ENCODE assay signal across 14 cellular contexts in genomic region chrX:23292979-23293651, GRCh38. TPM values are rescaled to one million over a fixed set of nuclear protein-coding genes. Genes with fewer than 3 reads are reported as not detected.
DNase-seq lines count a peak whose midpoint lies in the region; ATAC-seq and TF ChIP-seq lines count a peak whose summit lies in the region.
"Had no signal": no experiment of that assay in that cellular context is flagged by ENCODE, and none has a peak within 500 bp of the region (broad histone marks: within the 10 kb centered on the region; RNA-seq: fewer than 3 reads in every experiment).

No MANE protein-coding gene starts in this region.

- H3K27ac ChIP-seq in dorsolateral prefrontal cortex (peak overlapping the region in 19 of 59 donors; percentile 5 to 71 (median 43)), neural progenitor cell (peak overlapping the region; percentile 64)
- H3K27ac ChIP-seq: esophagus muscularis mucosa, HL-60, suprapubic skin had no signal

- no peaks in the 10 kb centered on the region for H4K20me1 ChIP-seq in neural progenitor cell (ENCODE audit: low read depth)

- no peaks in the 10 kb centered on the region for H3K4me1 ChIP-seq in neural progenitor cell
- H3K4me1 ChIP-seq: suprapubic skin had no signal

- H3K36me3 ChIP-seq in neural progenitor cell, result no peaks in the 10 kb centered on the region
- H3K36me3 ChIP-seq: esophagus muscularis mucosa, suprapubic skin had no signal

- H3K27ac Mint-ChIP-seq in neural progenitor cell, result peak overlapping the region; percentile 98
- H3K27ac Mint-ChIP-seq in endothelial cell (ENCODE audit: unreplicated experiment), result no peak overlapping the region
- no peak overlapping the region for H3K27ac Mint-ChIP-seq in T-helper 17 cell

- intact Hi-C loops in dorsolateral prefrontal cortex (cut with DNase I), result no loop called here

- TF ChIP-seq CTCF in dorsolateral prefrontal cortex (IDR thresholded peaks at IDR 0.05 in 54 of 56, conservative IDR thresholded peaks at IDR 0.05 in 2 of 56; ENCODE audit: low read depth in 1 of 56, partially characterized antibody in 56 of 56) (no peak), neural progenitor cell (IDR thresholded peaks at IDR 0.05) (no peak), endothelial cell (IDR thresholded peaks at IDR 0.05; ENCODE audit: unreplicated experiment) (no peak)

- no peak overlapping the region for H3K4me3 ChIP-seq in dorsolateral prefrontal cortex
- H3K4me3 ChIP-seq in neural progenitor cell, result no peak overlapping the region
- H3K4me3 ChIP-seq: esophagus muscularis mucosa, lung, suprapubic skin had no signal

- H3K27me3 Mint-ChIP-seq in neural progenitor cell (ENCODE audit: insufficient read depth, low read depth) (peaks cover 2% of the 10 kb centered on the region), endothelial cell (ENCODE audit: unreplicated experiment) (no peaks in the 10 kb centered on the region), T-helper 17 cell (no peaks in the 10 kb centered on the region)

- H3K4me1 Mint-ChIP-seq in neural progenitor cell (peaks cover 25% of the 10 kb centered on the region), endothelial cell (ENCODE audit: unreplicated experiment) (peaks cover 4% of the 10 kb centered on the region), T-helper 17 cell (no peaks in the 10 kb centered on the region)

- peaks cover 6% of the 10 kb centered on the region for H3F3A ChIP-seq in neural progenitor cell (ENCODE audit: low read depth)

- ATAC-seq in T-helper 17 cell (no peak), GM21717 (IDR thresholded peaks at IDR 0.05; ENCODE audit: unreplicated experiment) (no peak)

- no peaks in the 10 kb centered on the region for H3K9me3 ChIP-seq in neural progenitor cell (ENCODE audit: low read depth)
- no peaks in the 10 kb centered on the region for H3K9me3 ChIP-seq in T-helper 17 cell (ENCODE audit: control insufficient read depth, low read length, poor library complexity, severe bottlenecking)
- H3K9me3 ChIP-seq: esophagus muscularis mucosa, suprapubic skin had no signal

- DNase-seq in AG20443 (ENCODE audit: low spot score), result peak; percentile 5
- peak; percentile 28 for DNase-seq in NCI-H226
- peak in 7 of 10 donors; percentile 16 to 45 (median 43) for DNase-seq in dorsolateral prefrontal cortex
- no peak for DNase-seq in neural progenitor cell (ENCODE audit: low spot score)
- no peak for DNase-seq in islet precursor cell
- no peak for DNase-seq in endothelial cell (ENCODE audit: low spot score)
- no peak for DNase-seq in T-helper 17 cell
- DNase-seq: HCEC 1CT; stimulated activated CD4-positive, alpha-beta T cell treated with anti-CD3 and anti-CD28 coated beads, Interleukin-15, amount 100 ng/mL, for 24 hours had no signal

- no peak overlapping the region for H2AFZ ChIP-seq in neural progenitor cell (replicated peaks)

- peaks cover 2% of the 10 kb centered on the region for H3K9me3 Mint-ChIP-seq in neural progenitor cell
- H3K9me3 Mint-ChIP-seq in endothelial cell (ENCODE audit: unreplicated experiment), result no peaks in the 10 kb centered on the region

- H3K27me3 ChIP-seq in dorsolateral prefrontal cortex (peaks cover 0 to 69% (median 7%) of the 10 kb centered on the region in 45 donors), neural progenitor cell (no peaks in the 10 kb centered on the region)
- H3K27me3 ChIP-seq: esophagus muscularis mucosa, suprapubic skin had no signal

- no peak overlapping the region for H3K9ac ChIP-seq in neural progenitor cell

- no peaks in the 10 kb centered on the region for H3K79me2 ChIP-seq in neural progenitor cell (ENCODE audit: low read depth)

- H3K36me3 Mint-ChIP-seq in neural progenitor cell, result peaks cover 2% of the 10 kb centered on the region
- no peaks in the 10 kb centered on the region for H3K36me3 Mint-ChIP-seq in endothelial cell (ENCODE audit: low read depth, unreplicated experiment)
- no peaks in the 10 kb centered on the region for H3K36me3 Mint-ChIP-seq in T-helper 17 cell (ENCODE audit: low read depth)

- H3K4me3 Mint-ChIP-seq in neural progenitor cell, result peak overlapping the region; percentile 49
- H3K4me3 Mint-ChIP-seq in endothelial cell (ENCODE audit: unreplicated experiment), result no peak overlapping the region
- no peak overlapping the region for H3K4me3 Mint-ChIP-seq in T-helper 17 cell

- H3K4me2 ChIP-seq in neural progenitor cell, result peak overlapping the region; percentile 33

RNA-seq across cellular contexts. Expression of gene PTCHD1, which starts 41.5 kb away (rescaled TPM):
- total RNA-seq in dorsolateral prefrontal cortex (10 to 100 TPM in 70 of 120 experiments, 1 to 10 TPM in 50; 6.0 to 21.8 (median 10.6) TPM), neural progenitor cell (ENCODE audit: low replicate concordance) (0.03 and 0.07 TPM in 2 replicates), endothelial cell (ENCODE audit: unreplicated experiment) (0.87 TPM), T-helper 17 cell (not detected)

Comparison
In these comparisons a context has a peak if more than half of its experiments do, and no peak if none do; other contexts are left out.
1. DNase-seq: peak in AG20443 (single experiment), NCI-H226 (single experiment) and dorsolateral prefrontal cortex (7 of 10); none in neural progenitor cell (single experiment), islet precursor cell (single experiment), endothelial cell (single experiment) and T-helper 17 cell (0 of 3).